ENCODE assay signal across 8 cellular contexts in genomic region chr19:36605101-36605838, GRCh38. TPM values are rescaled to one million over a fixed set of nuclear protein-coding genes. Genes with fewer than 3 reads are reported as not detected.
DNase-seq lines count a peak whose midpoint lies in the region; ATAC-seq and TF ChIP-seq lines count a peak whose summit lies in the region.

Gene ZNF382 (plus strand): TSS chr19:36605313. CDS start chr19:36609915, 4,602 bp downstream.

- peak; percentile 80 for ATAC-seq in HG02798 (IDR thresholded peaks at IDR 0.05; ENCODE audit: poor library complexity, unreplicated experiment)
- ATAC-seq in HG02840 (IDR thresholded peaks at IDR 0.05; ENCODE audit: low FRiP score, unreplicated experiment) = no peak

- H3K9ac ChIP-seq in mucosa of stomach (ENCODE audit: low read length) = peak within 1 kb of the TSS; percentile 63

- H3K9me3 ChIP-seq in esophagus (ENCODE audit: control insufficient read depth in 2 of 2, insufficient read depth in 1 of 2, low read depth in 1 of 2, low read length in 1 of 2) = no peaks in the 10 kb centered on the region
- no peaks in the 10 kb centered on the region for H3K9me3 ChIP-seq in mucosa of stomach (ENCODE audit: control insufficient read depth, low read length)

- no peak for TF ChIP-seq CTCF in GM12875 (IDR thresholded peaks at IDR 0.05; ENCODE audit: borderline replicate concordance, insufficient read depth, low read depth, low read length)

- peak within 1 kb of the TSS; percentile 60 for H3K4me3 ChIP-seq in GM12875 (ENCODE audit: low read depth, low read length)
- H3K4me3 ChIP-seq in esophagus (ENCODE audit: low read depth in 1 of 2, low read length in 2 of 2) = peak within 1 kb of the TSS; percentile 62 to 87
- H3K4me3 ChIP-seq in mucosa of stomach (ENCODE audit: low read length) = peak within 1 kb of the TSS; percentile 43

- H3K27me3 ChIP-seq in esophagus (ENCODE audit: control insufficient read depth in 1 of 2, insufficient read depth in 2 of 2, low read length in 2 of 2) = no peaks in the 10 kb centered on the region
- no peaks in the 10 kb centered on the region for H3K27me3 ChIP-seq in mucosa of stomach (ENCODE audit: control insufficient read depth, insufficient read depth, low read length)

- 1 to 3% methylated on average over 70 to 72 of the region's 72 CpGs for WGBS in esophagus, 2 donors

- H3K27ac ChIP-seq in esophagus (ENCODE audit: low read depth in 2 of 2, low read length in 1 of 2) = peak within 1 kb of the TSS; percentile 77 to 80

- H3K36me3 ChIP-seq in esophagus (ENCODE audit: control insufficient read depth in 2 of 2, insufficient read depth in 2 of 2, low read length in 1 of 2) (no peaks in the 10 kb centered on the region), mucosa of stomach (ENCODE audit: control insufficient read depth, insufficient read depth, low read length) (no peaks in the 10 kb centered on the region)

- DNase-seq in NCI-H526 treated with DMSO at 0.1 percent for 48 hours (lab: John Stamatoyannopoulos, UW) (peak; percentile 70), activated T-cell treated with anti-CD3 and anti-CD28 coated beads for 24 hours (ENCODE audit: low read depth) (peak; percentile 84)
- DNase-seq in stimulated activated CD8-positive, alpha-beta memory T cell treated with anti-CD3 and anti-CD28 coated beads, Interleukin-4, amount 100 ng/mL, for 4 hours (ENCODE audit: low read depth in 2 of 2, low spot score in 1 of 2) = peak; percentile 73 to 78

- H3K4me1 ChIP-seq in esophagus (ENCODE audit: control insufficient read depth in 2 of 2, insufficient read depth in 2 of 2, low read length in 1 of 2) = no peaks in the 10 kb centered on the region
- H3K4me1 ChIP-seq in mucosa of stomach (ENCODE audit: control insufficient read depth, insufficient read depth, low read length) = peaks cover 7% of the 10 kb centered on the region

RNA-seq across cellular contexts. Expression of gene ZNF382, which starts in this region (rescaled TPM):
- under 1 TPM; 0.53 to 0.71 TPM for polyA plus RNA-seq in esophagus
